ENCODE assay signal across 1 cellular context in genomic region chrX:270848-271367, GRCh38.
TF ChIP-seq lines count a peak whose summit lies in the region.

No MANE protein-coding gene starts in this region.

TF ChIP-seq in HepG2, 621 proteins besides CTCF, POLR2A, EP300 and RAD21 (continued from another document and continues in another):
- TF ChIP-seq ZNF318 (CRISPR knock-in tag; IDR thresholded peaks at IDR 0.05) (no peak), ZNF282 (IDR thresholded peaks at IDR 0.05; ENCODE audit: partially characterized antibody) (no peak), HES4 (CRISPR knock-in tag; IDR thresholded peaks at IDR 0.05; ENCODE audit: borderline replicate concordance) (0 out of 2 replicates have a peak, but pooled peaks have one; percentile 60), SP140L (CRISPR knock-in tag; IDR thresholded peaks at IDR 0.05; ENCODE audit: borderline replicate concordance) (no peak), SRSF4 (IDR thresholded peaks at IDR 0.05; ENCODE audit: low read depth, low read length, poor library complexity, severe bottlenecking) (no peak), TEAD2 (CRISPR knock-in tag; IDR thresholded peaks at IDR 0.05) (no peak), ZNF607 (CRISPR knock-in tag; IDR thresholded peaks at IDR 0.05; ENCODE audit: borderline replicate concordance) (no peak), ZNF205 (CRISPR knock-in tag; IDR thresholded peaks at IDR 0.05) (no peak), REST (IDR thresholded peaks at IDR 0.05; ENCODE audit: borderline replicate concordance in 1 of 2, low read depth in 1 of 2, low read length in 2 of 2) (no peak), ZNF235 (CRISPR knock-in tag; IDR thresholded peaks at IDR 0.05; ENCODE audit: borderline replicate concordance) (no peak), ZNF543 (CRISPR knock-in tag; IDR thresholded peaks at IDR 0.05) (no peak), KLF15 (CRISPR knock-in tag; IDR thresholded peaks at IDR 0.05; ENCODE audit: borderline replicate concordance) (no peak), REXO4 (CRISPR knock-in tag; IDR thresholded peaks at IDR 0.05; ENCODE audit: borderline replicate concordance) (no peak), HOXD1 (CRISPR knock-in tag; IDR thresholded peaks at IDR 0.05) (no peak), ZNF24 (IDR thresholded peaks at IDR 0.05) (no peak), ZFP36 (IDR thresholded peaks at IDR 0.05; ENCODE audit: borderline replicate concordance, low read depth, low read length, partially characterized antibody) (no peak), IKZF4 (CRISPR knock-in tag; IDR thresholded peaks at IDR 0.05; ENCODE audit: borderline replicate concordance, low read depth, not compliant biosample characterization) (no peak), TAF15 (IDR thresholded peaks at IDR 0.05; ENCODE audit: low read depth, low read length, poor library complexity, severe bottlenecking) (no peak), ZNF510 (CRISPR knock-in tag; IDR thresholded peaks at IDR 0.05; ENCODE audit: low read depth) (no peak), ARHGAP35 (CRISPR knock-in tag; IDR thresholded peaks at IDR 0.05; ENCODE audit: borderline replicate concordance) (no peak), XRCC5 (optimal IDR thresholded peaks at IDR 0.05; ENCODE audit: low read length) (no peak), IRF1 (CRISPR knock-in tag; IDR thresholded peaks at IDR 0.05; ENCODE audit: low read depth) (no peak), RERE (CRISPR knock-in tag; IDR thresholded peaks at IDR 0.05; ENCODE audit: low read depth) (no peak), ZNF577 (CRISPR knock-in tag; IDR thresholded peaks at IDR 0.05; ENCODE audit: borderline replicate concordance, low read depth) (no peak), AGO1 (IDR thresholded peaks at IDR 0.05; ENCODE audit: low read depth, low read length, poor library complexity, severe bottlenecking) (no peak), FOXP1 (IDR thresholded peaks at IDR 0.05) (no peak), FOXP1 (CRISPR knock-in tag; IDR thresholded peaks at IDR 0.05) (no peak), ZNF672 (CRISPR knock-in tag; IDR thresholded peaks at IDR 0.05) (no peak), SYNCRIP (IDR thresholded peaks at IDR 0.05; ENCODE audit: insufficient read depth, low read depth, low read length) (no peak), ZNF766 (CRISPR knock-in tag; IDR thresholded peaks at IDR 0.05; ENCODE audit: borderline replicate concordance) (no peak), E2F2 (CRISPR knock-in tag; IDR thresholded peaks at IDR 0.05; ENCODE audit: borderline replicate concordance) (no peak), FOXJ3 (CRISPR knock-in tag; IDR thresholded peaks at IDR 0.05; ENCODE audit: borderline replicate concordance) (no peak), NBN (conservative IDR thresholded peaks at IDR 0.05) (no peak), ZNF713 (CRISPR knock-in tag; IDR thresholded peaks at IDR 0.05) (no peak), MAFK (conservative IDR thresholded peaks at IDR 0.05 in 1 of 2, IDR thresholded peaks at IDR 0.05 in 1 of 2; ENCODE audit: low read length in 2 of 2) (no peak)
